8 cellular contexts compared by ENCODE assay signal in genomic region chr22:38706101-38706884, GRCh38. TPM values are rescaled to one million over a fixed set of nuclear protein-coding genes. Genes with fewer than 3 reads are reported as not detected.
DNase-seq lines count a peak whose midpoint lies in the region; ATAC-seq and TF ChIP-seq lines count a peak whose summit lies in the region.

No MANE protein-coding gene starts in this region.

- TF ChIP-seq CTCF in AG09309 (IDR thresholded peaks at IDR 0.05; ENCODE audit: control insufficient read depth, insufficient read depth, low read depth, low read length, missing control alignments) (no peak), fibroblast of the aortic adventitia (IDR thresholded peaks at IDR 0.05; ENCODE audit: insufficient read depth, low read length) (no peak), neural crest cell (conservative IDR thresholded peaks at IDR 0.05) (no peak)

- peaks cover 2% of the 10 kb centered on the region for H3K27me3 Mint-ChIP-seq in neural crest cell (ENCODE audit: low read depth)

- peak; percentile 10 for ATAC-seq in GM19324 (IDR thresholded peaks at IDR 0.05; ENCODE audit: low FRiP score, unreplicated experiment)

- no peak for DNase-seq in AG09309 (ENCODE audit: low read depth)
- peak; percentile 18 for DNase-seq in LoVo (ENCODE audit: low spot score)
- peak; percentile 52 to 62 for DNase-seq in activated T-cell treated with anti-CD3 and anti-CD28 coated beads, Interleukin-2, amount 50 U/mL, for 48 hours
- peak; percentile 36 for DNase-seq in fibroblast of the aortic adventitia (ENCODE audit: low read depth)
- DNase-seq in neural crest cell (ENCODE audit: low read depth, low spot score), result peak; percentile 5
- peak; percentile 64 for DNase-seq in ureter (ENCODE audit: low spot score)
- no peak for DNase-seq in DMS153 (lab: John Stamatoyannopoulos, UW)

- peak overlapping the region; percentile 92 for H3K4me3 Mint-ChIP-seq in neural crest cell

- H3K36me3 Mint-ChIP-seq in neural crest cell (ENCODE audit: low read depth), result peaks cover 5% of the 10 kb centered on the region

- peaks cover 52% of the 10 kb centered on the region for H3K4me1 Mint-ChIP-seq in neural crest cell

- H3K9me3 Mint-ChIP-seq in neural crest cell, result no peaks in the 10 kb centered on the region

- no peak overlapping the region for H3K27ac Mint-ChIP-seq in neural crest cell (ENCODE audit: unreplicated experiment)

- H3K4me3 ChIP-seq in AG09309 (ENCODE audit: control insufficient read depth, low read depth, low read length), result peak overlapping the region; percentile 91
- H3K4me3 ChIP-seq in fibroblast of the aortic adventitia (ENCODE audit: low read depth, low read length), result peak overlapping the region; percentile 83

RNA-seq across cellular contexts. Expression of gene GTPBP1, which starts 0.5 kb away (rescaled TPM):
- total RNA-seq in fibroblast of the aortic adventitia (ENCODE audit: low replicate concordance), result 19.6 and 26.8 TPM in 2 replicates
- 73.3 and 75.6 TPM in 2 replicates for total RNA-seq in neural crest cell
- total RNA-seq in ureter, result 72.0 TPM

RNA-seq across cellular contexts. Expression of gene JOSD1, which starts 5.5 kb away (rescaled TPM):
- total RNA-seq in fibroblast of the aortic adventitia (ENCODE audit: low replicate concordance), result 56.4 and 61.2 TPM in 2 replicates
- total RNA-seq in neural crest cell, result 50.5 and 51.8 TPM in 2 replicates
- total RNA-seq in ureter, result 39.7 TPM

RNA-seq across cellular contexts. Expression of gene TOMM22, which starts 24.5 kb away (rescaled TPM):
- total RNA-seq in fibroblast of the aortic adventitia (ENCODE audit: low replicate concordance) (32.2 and 70.4 TPM in 2 replicates), neural crest cell (105 and 107 TPM in 2 replicates), ureter (76.8 TPM)

RNA-seq across cellular contexts. Expression of gene SUN2, which starts 49.5 kb away (rescaled TPM):
- 69.1 and 93.2 TPM in 2 replicates for total RNA-seq in fibroblast of the aortic adventitia (ENCODE audit: low replicate concordance)
- 39.0 and 41.7 TPM in 2 replicates for total RNA-seq in neural crest cell
- 186 TPM for total RNA-seq in ureter

RNA-seq across cellular contexts. Expression of gene CBY1, which starts 49.9 kb away (rescaled TPM):
- 14.3 and 19.4 TPM in 2 replicates for total RNA-seq in fibroblast of the aortic adventitia (ENCODE audit: low replicate concordance)
- total RNA-seq in neural crest cell, result 39.1 and 39.4 TPM in 2 replicates
- total RNA-seq in ureter, result 47.0 TPM

Comparison
In these comparisons a context has a peak if more than half of its experiments do, and no peak if none do; other contexts are left out.
1. DNase-seq: peak in LoVo (single experiment), activated T-cell treated with anti-CD3 and anti-CD28 coated beads, Interleukin-2, amount 50 U/mL, for 48 hours (2 of 2), fibroblast of the aortic adventitia (single experiment), neural crest cell (single experiment) and ureter (single experiment); none in AG09309 (single experiment) and DMS153 (single experiment).